Comparison of ENCODE assay signal across 23 cellular contexts in genomic region chr6:7671581-7671980, GRCh38. TPM values are rescaled to one million over a fixed set of nuclear protein-coding genes. Genes with fewer than 3 reads are reported as not detected.
DNase-seq lines count a peak whose midpoint lies in the region; ATAC-seq and TF ChIP-seq lines count a peak whose summit lies in the region.
"Had no signal": no experiment of that assay in that cellular context is flagged by ENCODE, and none has a peak within 500 bp of the region (broad histone marks: within the 10 kb centered on the region; RNA-seq: fewer than 3 reads in every experiment).

No MANE protein-coding gene starts in this region.

- H3K27me3 ChIP-seq in PC-9 (ENCODE audit: insufficient read depth, low read depth): no peaks in the 10 kb centered on the region

- no peak for ATAC-seq in HG03342 (IDR thresholded peaks at IDR 0.05; ENCODE audit: unreplicated experiment)
- ATAC-seq in GM18907 (IDR thresholded peaks at IDR 0.05; ENCODE audit: unreplicated experiment): no peak
- ATAC-seq in HG03097 (IDR thresholded peaks at IDR 0.05; ENCODE audit: low FRiP score, unreplicated experiment): no peak
- ATAC-seq in HG02938 (IDR thresholded peaks at IDR 0.05; ENCODE audit: unreplicated experiment): no peak
- ATAC-seq: left lobe of liver, SK-N-SH treated with all-trans-retinoic acid at 6 μM for 48 hours had no signal

- H3K4me1 ChIP-seq in PC-9 (replicated peaks; ENCODE audit: insufficient read depth): peaks cover 11% of the 10 kb centered on the region

- H4K20me1 ChIP-seq in PC-9 (ENCODE audit: insufficient read depth): no peaks in the 10 kb centered on the region

- H2AFZ ChIP-seq in PC-9: no peak overlapping the region

- H3K9me2 ChIP-seq in PC-9 (ENCODE audit: insufficient read depth): no peaks in the 10 kb centered on the region

- H3F3A ChIP-seq in PC-9 (ENCODE audit: insufficient read depth, low read depth): no peaks in the 10 kb centered on the region

- H3K79me2 ChIP-seq in PC-9 (ENCODE audit: low read depth): no peaks in the 10 kb centered on the region

- H3K27ac ChIP-seq in PC-9: peak overlapping the region; percentile 53
- H3K27ac ChIP-seq: thoracic aorta had no signal

- no peaks in the 10 kb centered on the region for H3K9me3 ChIP-seq in PC-9 (ENCODE audit: insufficient read depth, low read depth)
- H3K9me3 ChIP-seq: thoracic aorta had no signal

- intact Hi-C loops in PC-9 (cut with micrococcal nuclease; ENCODE audit: unreplicated experiment): loop anchor here (5.0 kb wide), 1 partner anchor 321 kb away; no protein-coding TSS in a partner anchor

- BruUV-seq in PC-9 (replicated peaks; lab: Mats Ljungman, UMichigan): no TSS peak

- TF ChIP-seq CTCF in AG09319 (IDR thresholded peaks at IDR 0.05; ENCODE audit: low read depth, low read length) (no peak), PC-9 (conservative IDR thresholded peaks at IDR 0.05) (no peak)

- peak overlapping the region; percentile 26; the same call in 1 of the 2 replicates for H3K4me2 ChIP-seq in PC-9

- H3K4me3 ChIP-seq in PC-9: no peak overlapping the region
- H3K4me3 ChIP-seq: thoracic aorta had no signal

- CTCF ChIA-PET in PC-9 (lab: Charles Lee): interaction anchor here (0.5 kb wide), 1 partner anchor 192 kb away, joined by 7 read pairs; no protein-coding TSS in a partner anchor

- POLR2A ChIA-PET in PC-9 (lab: Charles Lee; ENCODE audit: unreplicated experiment): no interaction called here

- H3K36me3 ChIP-seq in PC-9 (ENCODE audit: low read depth): no peaks in the 10 kb centered on the region
- H3K36me3 ChIP-seq: thoracic aorta had no signal

- peak; percentile 42 for DNase-seq in AG09319 (ENCODE audit: extremely low read depth, low read depth)
- DNase-seq in PC-9: no peak
- peak; percentile 73 for DNase-seq in fibroblast of gingiva (ENCODE audit: low read depth)
- peak; percentile 22 for DNase-seq in putamen (ENCODE audit: low spot score)
- DNase-seq: activated CD4-positive, alpha-beta T cell treated with anti-CD3 and anti-CD28 coated beads, Interleukin-2, amount 50 U/mL, for 48 hours; activated gamma-delta T cell; CD4-positive, alpha-beta memory T cell; DMS153; erythroblast; GF-D8; GOT3; KBM-7; NCI-H187; NCI-H2227 treated with DMSO at 0.1 percent for 48 hours; NCI-H82; stimulated activated CD4-positive, alpha-beta T cell treated with anti-CD3 and anti-CD28 coated beads, Interleukin-15, amount 100 ng/mL, for 24 hours had no signal

RNA-seq across cellular contexts. Expression of gene BMP6, which starts 54.3 kb away (rescaled TPM):
- not detected in 2 replicates for total RNA-seq in PC-9 (2021)
- total RNA-seq: CD4-positive, alpha-beta memory T cell had no signal

Comparison
In these comparisons a context has a peak if more than half of its experiments do, and no peak if none do; other contexts are left out.
1. DNase-seq: peak in AG09319 (single experiment), fibroblast of gingiva (single experiment) and putamen (single experiment); none in PC-9 (0 of 2).